19 cellular contexts compared by ENCODE assay signal in the genomic region with DNA sequence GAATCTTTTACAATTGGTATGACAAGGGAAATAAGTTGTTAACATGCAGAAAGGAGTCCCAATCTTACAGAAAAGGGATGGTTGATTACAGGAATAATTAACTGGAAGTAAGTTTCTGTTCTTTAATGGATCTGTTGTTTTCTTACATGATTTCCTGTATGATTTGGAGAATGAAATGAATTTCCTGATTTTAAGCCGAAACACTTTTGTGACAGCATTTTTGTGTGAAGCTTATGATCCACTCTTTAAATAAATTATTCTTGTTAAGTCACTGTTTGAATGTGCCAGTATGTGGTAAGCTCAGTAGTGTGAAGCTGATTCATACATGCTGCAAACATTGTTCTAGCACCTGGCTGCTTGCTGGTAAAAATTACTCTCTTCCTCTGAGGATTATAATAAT.
"Had no signal": no experiment of that assay in that cellular context is flagged by ENCODE, and none has a peak within 500 bp of the region (broad histone marks: within the 10 kb centered on the region; RNA-seq: fewer than 3 reads in every experiment).

No MANE protein-coding gene starts in this region.

- ATAC-seq: gastrocnemius medialis; heart right ventricle; left lobe of liver; mucosa of descending colon; naive thymus-derived CD4-positive, alpha-beta T cell had no signal

- H3K36me3 ChIP-seq: ascending aorta, breast epithelium, gastrocnemius medialis, heart right ventricle, tibial nerve, vagina, WERI-Rb-1 had no signal

- DNase-seq: activated CD4-positive, alpha-beta T cell treated with anti-CD3 and anti-CD28 coated beads, Interleukin-2, amount 50 U/mL, for 48 hours; activated naive CD4-positive, alpha-beta T cell treated with anti-CD3 and anti-CD28 coated beads, Interleukin-2, amount 10 ng/mL, durations not matched to agents 7 days and 5 days; activated T-cell treated with anti-CD3 and anti-CD28 coated beads, Interleukin-2, amount 50 U/mL, for 1 hour; effector memory CD4-positive, alpha-beta T cell; gastrocnemius medialis; heart right ventricle; islet precursor cell; mammary epithelial cell; mucosa of descending colon; naive thymus-derived CD4-positive, alpha-beta T cell; stimulated activated CD4-positive, alpha-beta T cell treated with anti-CD3 and anti-CD28 coated beads, Interleukin-4, amount 100 ng/mL, for 1 hour; stimulated activated naive CD4-positive, alpha-beta T cell; WERI-Rb-1 had no signal

- H3K4me3 ChIP-seq: ascending aorta, breast epithelium, gastrocnemius medialis, heart right ventricle, mucosa of descending colon, tibial nerve, vagina had no signal

- H3K27ac ChIP-seq: ascending aorta, breast epithelium, epithelial cell of prostate, gastrocnemius medialis, heart right ventricle, tibial nerve, vagina, WERI-Rb-1 had no signal

- H3K27me3 ChIP-seq: ascending aorta, breast epithelium, gastrocnemius medialis, heart right ventricle, tibial nerve, vagina had no signal

- H3K9me3 ChIP-seq: ascending aorta, breast epithelium, gastrocnemius medialis, vagina had no signal

- H3K4me1 ChIP-seq: ascending aorta, breast epithelium, gastrocnemius medialis, heart right ventricle, tibial nerve, vagina had no signal
